In the genomic region with DNA sequence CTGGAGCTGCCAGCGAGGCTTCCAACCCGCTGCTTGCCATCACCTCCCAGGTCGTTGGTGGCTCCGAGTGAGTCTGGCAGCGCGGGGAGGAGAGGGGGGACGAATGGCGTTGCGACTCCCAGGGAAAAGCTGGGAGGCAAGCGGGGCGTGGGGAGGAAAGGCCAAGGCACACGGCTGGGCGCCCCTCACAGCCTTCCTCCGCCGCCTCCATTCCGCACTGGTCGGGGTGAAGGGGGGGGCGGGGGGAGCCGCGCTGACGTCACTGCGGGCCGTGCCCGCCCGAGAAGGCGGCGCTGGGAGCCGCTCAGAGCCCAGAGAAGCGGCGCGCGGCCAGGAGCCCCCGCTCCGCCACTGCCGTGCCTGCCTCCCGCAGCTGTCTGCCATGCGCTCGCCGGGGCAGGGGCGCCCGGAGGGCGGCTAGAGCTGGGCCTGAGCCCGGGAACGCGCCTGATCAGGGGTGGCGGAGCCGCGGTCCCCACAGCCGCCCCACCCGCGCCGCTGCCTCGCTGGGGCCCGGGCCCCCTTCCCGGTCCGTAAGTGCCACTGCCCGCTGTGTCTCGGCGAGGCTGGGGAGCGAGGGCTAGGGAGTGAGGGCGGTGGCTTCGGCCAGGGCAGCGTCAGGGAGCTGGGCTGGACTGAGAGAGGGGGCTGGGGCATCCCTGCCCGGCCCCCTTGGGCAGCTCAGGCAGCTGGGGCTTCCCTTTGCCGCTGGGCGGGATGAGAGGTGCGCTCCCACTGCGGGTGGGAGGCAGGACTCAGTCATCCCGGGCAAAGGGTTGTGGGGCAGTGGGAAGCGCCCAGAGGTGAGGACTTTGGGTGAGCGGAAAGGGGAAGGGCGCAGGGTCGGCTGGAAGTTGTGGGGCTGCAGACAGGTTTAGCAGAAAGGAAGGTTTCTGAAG, we compare ENCODE assay signal across 1 cellular context.
TF ChIP-seq lines count a peak whose summit lies in the region.

No MANE protein-coding gene starts in this region.

TF ChIP-seq in A549, 52 proteins besides CTCF, POLR2A, EP300 and RAD21:
- TF ChIP-seq, protein P1, sequence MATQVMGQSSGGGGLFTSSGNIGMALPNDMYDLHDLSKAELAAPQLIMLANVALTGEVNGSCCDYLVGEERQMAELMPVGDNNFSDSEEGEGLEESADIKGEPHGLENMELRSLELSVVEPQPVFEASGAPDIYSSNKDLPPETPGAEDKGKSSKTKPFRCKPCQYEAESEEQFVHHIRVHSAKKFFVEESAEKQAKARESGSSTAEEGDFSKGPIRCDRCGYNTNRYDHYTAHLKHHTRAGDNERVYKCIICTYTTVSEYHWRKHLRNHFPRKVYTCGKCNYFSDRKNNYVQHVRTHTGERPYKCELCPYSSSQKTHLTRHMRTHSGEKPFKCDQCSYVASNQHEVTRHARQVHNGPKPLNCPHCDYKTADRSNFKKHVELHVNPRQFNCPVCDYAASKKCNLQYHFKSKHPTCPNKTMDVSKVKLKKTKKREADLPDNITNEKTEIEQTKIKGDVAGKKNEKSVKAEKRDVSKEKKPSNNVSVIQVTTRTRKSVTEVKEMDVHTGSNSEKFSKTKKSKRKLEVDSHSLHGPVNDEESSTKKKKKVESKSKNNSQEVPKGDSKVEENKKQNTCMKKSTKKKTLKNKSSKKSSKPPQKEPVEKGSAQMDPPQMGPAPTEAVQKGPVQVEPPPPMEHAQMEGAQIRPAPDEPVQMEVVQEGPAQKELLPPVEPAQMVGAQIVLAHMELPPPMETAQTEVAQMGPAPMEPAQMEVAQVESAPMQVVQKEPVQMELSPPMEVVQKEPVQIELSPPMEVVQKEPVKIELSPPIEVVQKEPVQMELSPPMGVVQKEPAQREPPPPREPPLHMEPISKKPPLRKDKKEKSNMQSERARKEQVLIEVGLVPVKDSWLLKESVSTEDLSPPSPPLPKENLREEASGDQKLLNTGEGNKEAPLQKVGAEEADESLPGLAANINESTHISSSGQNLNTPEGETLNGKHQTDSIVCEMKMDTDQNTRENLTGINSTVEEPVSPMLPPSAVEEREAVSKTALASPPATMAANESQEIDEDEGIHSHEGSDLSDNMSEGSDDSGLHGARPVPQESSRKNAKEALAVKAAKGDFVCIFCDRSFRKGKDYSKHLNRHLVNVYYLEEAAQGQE (IDR thresholded peaks at IDR 0.05): no peak
- no peak for TF ChIP-seq ZC3H11A (IDR thresholded peaks at IDR 0.05)
- TF ChIP-seq RCOR1 (IDR thresholded peaks at IDR 0.05; ENCODE audit: low read depth, low read length): no peak
